In genomic region chr19:34300380-34300779, GRCh38 we compare ENCODE assay signal across 26 cellular contexts.
"Had no signal": no experiment of that assay in that cellular context is flagged by ENCODE, and none has a peak within 500 bp of the region (broad histone marks: within the 10 kb centered on the region; RNA-seq: fewer than 3 reads in every experiment).

No MANE protein-coding gene starts in this region.

- H3K27me3 Mint-ChIP-seq: activated naive CD8-positive, alpha-beta T cell had no signal

- H3K4me3 Mint-ChIP-seq: activated naive CD8-positive, alpha-beta T cell; immature natural killer cell; nephron progenitor cell had no signal

- H3K4me2 ChIP-seq: smooth muscle cell had no signal

- H3K27me3 ChIP-seq: adrenal gland, ascending aorta, brain microvascular endothelial cell, upper lobe of left lung had no signal

- ATAC-seq: left ventricle myocardium superior, sciatic nerve had no signal

- H3K4me3 ChIP-seq: adrenal gland, ascending aorta, smooth muscle cell, thoracic aorta, upper lobe of left lung had no signal

- H3K4me1 Mint-ChIP-seq: nephron progenitor cell had no signal

- H3K9ac ChIP-seq: parathyroid adenoma had no signal

- H2AFZ ChIP-seq: parathyroid adenoma had no signal

- DNase-seq: activated CD4-positive, alpha-beta T cell treated with anti-CD3 and anti-CD28 coated beads for 1 hour; activated CD4-positive, alpha-beta T cell treated with anti-CD3 and anti-CD28 coated beads, Interleukin-2, amount 50 U/mL, for 1 hour; activated naive CD4-positive, alpha-beta T cell; activated T-cell treated with anti-CD3 and anti-CD28 coated beads, Interleukin-2, amount 50 U/mL, for 1 hour; brain microvascular endothelial cell; caudate nucleus; dermis blood vessel endothelial cell; effector CD8-positive, alpha-beta T cell; foreskin melanocyte; immature natural killer cell; kidney glomerular epithelial cell; left ventricle myocardium superior; mammary epithelial cell; midbrain; nephron progenitor cell; nucleus accumbens; stimulated activated CD4-positive, alpha-beta T cell treated with anti-CD3 and anti-CD28 coated beads, Interleukin-4, amount 100 ng/mL, for 1 hour; stimulated activated naive CD4-positive, alpha-beta T cell treated with Interleukin-2 at 50 U/mL for 16 hours had no signal

- H3K9me3 ChIP-seq: adrenal gland, ascending aorta, thoracic aorta, upper lobe of left lung had no signal

- H3K4me1 ChIP-seq: adrenal gland, parathyroid adenoma had no signal

- H3K9me3 Mint-ChIP-seq: immature natural killer cell, nephron progenitor cell had no signal

- H3K27ac ChIP-seq: adrenal gland, ascending aorta, brain microvascular endothelial cell, parathyroid adenoma, thoracic aorta, upper lobe of left lung had no signal

- H3K27ac Mint-ChIP-seq: activated naive CD8-positive, alpha-beta T cell; nephron progenitor cell had no signal
